ENCODE assay signal across 24 cellular contexts in the genomic region with DNA sequence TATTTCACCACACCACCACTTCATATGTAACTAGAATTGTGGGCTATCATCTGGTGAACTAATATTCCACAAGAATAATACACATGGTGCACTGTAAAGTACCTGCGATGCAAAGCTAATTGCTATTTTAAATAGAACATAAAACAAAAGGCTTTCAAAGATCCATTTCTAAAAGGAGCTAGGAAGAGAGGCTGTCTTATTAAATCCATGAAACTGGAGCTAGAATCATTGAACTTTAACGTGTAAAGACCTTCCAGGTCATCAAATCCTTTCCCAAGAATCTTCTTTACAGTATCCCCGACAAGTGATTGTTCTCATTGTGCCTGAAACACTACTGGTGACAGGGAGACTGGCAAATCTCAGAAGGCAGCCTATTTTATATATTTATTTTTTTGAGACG.
"Had no signal": no experiment of that assay in that cellular context is flagged by ENCODE, and none has a peak within 500 bp of the region (broad histone marks: within the 10 kb centered on the region; RNA-seq: fewer than 3 reads in every experiment).

No MANE protein-coding gene starts in this region.

- H3K36me3 Mint-ChIP-seq: stimulated activated effector memory CD8-positive, alpha-beta T cell treated with anti-CD3 and anti-CD28 coated beads, Interleukin-12 subunit alpha, Interleukin-12 subunit beta, amount 100 ng/mL, for 72 hours had no signal

- H3K9me3 Mint-ChIP-seq: stimulated activated effector memory CD8-positive, alpha-beta T cell treated with anti-CD3 and anti-CD28 coated beads, Interleukin-12 subunit alpha, Interleukin-12 subunit beta, amount 100 ng/mL, for 72 hours; stimulated activated memory B cell treated with anti-CD40 and anti-IgM and Interleukin-4, amounts not matched to agents 10 μg/mL and 1 μg/mL and 100 μg/mL, for 72 hours; stimulated activated naive CD8-positive, alpha-beta T cell treated with anti-CD3 and anti-CD28 coated beads, Interleukin-15, amount 100 ng/mL, for 72 hours; stimulated activated naive CD8-positive, alpha-beta T cell treated with anti-CD3 and anti-CD28 coated beads, Interleukin-15, Interleukin-2, amounts not matched to agents 100 ng/mL and 50 ng/mL, for 24 hours; type B pancreatic cell had no signal

- H3K4me3 Mint-ChIP-seq: stimulated activated effector memory CD8-positive, alpha-beta T cell treated with anti-CD3 and anti-CD28 coated beads, Interleukin-12 subunit alpha, Interleukin-12 subunit beta, amount 100 ng/mL, for 72 hours; stimulated activated memory B cell treated with anti-CD40 and anti-IgM and Interleukin-4, amounts not matched to agents 10 μg/mL and 1 μg/mL and 100 μg/mL, for 72 hours; stimulated activated naive B cell treated with anti-CD40 and anti-IgM and Interleukin-4, amounts not matched to agents 10 μg/mL and 1 μg/mL and 100 μg/mL, for 72 hours; stimulated activated naive CD8-positive, alpha-beta T cell treated with anti-CD3 and anti-CD28 coated beads, Interleukin-15, amount 100 ng/mL, for 72 hours; stimulated activated naive CD8-positive, alpha-beta T cell treated with anti-CD3 and anti-CD28 coated beads, Interleukin-15, Interleukin-2, amounts not matched to agents 100 ng/mL and 50 ng/mL, for 24 hours; type B pancreatic cell had no signal

- ATAC-seq: stimulated activated effector memory CD8-positive, alpha-beta T cell treated with anti-CD3 and anti-CD28 coated beads, Interleukin-12 subunit alpha, Interleukin-12 subunit beta, amount 100 ng/mL, for 72 hours; stimulated activated memory B cell treated with anti-CD40 and anti-IgM and Interleukin-4, amounts not matched to agents 10 μg/mL and 1 μg/mL and 100 μg/mL, for 72 hours; stimulated activated naive B cell treated with anti-CD40 and anti-IgM and Interleukin-4, amounts not matched to agents 10 μg/mL and 1 μg/mL and 100 μg/mL, for 72 hours; stimulated activated naive CD8-positive, alpha-beta T cell treated with anti-CD3 and anti-CD28 coated beads, Interleukin-15, amount 100 ng/mL, for 72 hours; stimulated activated naive CD8-positive, alpha-beta T cell treated with anti-CD3 and anti-CD28 coated beads, Interleukin-15, Interleukin-2, amounts not matched to agents 100 U/mL and 50 U/mL, for 24 hours; upper lobe of right lung had no signal

- H3K27ac Mint-ChIP-seq: stimulated activated effector memory CD8-positive, alpha-beta T cell treated with anti-CD3 and anti-CD28 coated beads, Interleukin-12 subunit alpha, Interleukin-12 subunit beta, amount 100 ng/mL, for 72 hours; stimulated activated naive CD8-positive, alpha-beta T cell treated with anti-CD3 and anti-CD28 coated beads, Interleukin-15, amount 100 ng/mL, for 72 hours; type B pancreatic cell had no signal

- DNase-seq: stimulated activated CD4-positive, alpha-beta T cell treated with anti-CD3 and anti-CD28 coated beads, Interleukin-2, amount 100 ng/mL, for 48 hours; stimulated activated CD4-positive, alpha-beta T cell treated with anti-CD3 and anti-CD28 coated beads, Interleukin-4, amount 100 ng/mL, for 1 hour; stimulated activated CD4-positive, alpha-beta T cell treated with anti-CD3 and anti-CD28 coated beads, Interleukin-4, amount 100 ng/mL, for 24 hours; stimulated activated CD4-positive, alpha-beta T cell treated with anti-CD3 and anti-CD28 coated beads, Interleukin-4, amount 100 ng/mL, for 4 hours; stimulated activated CD8-positive, alpha-beta memory T cell treated with anti-CD3 and anti-CD28 coated beads, Interleukin-4, amount 100 ng/mL, for 48 hours; stimulated activated naive B cell treated with anti-CD40 and anti-IgM and Interleukin-4, amounts not matched to agents 10 μg/mL and 1 μg/mL and 100 μg/mL, for 72 hours; stimulated activated naive CD4-positive, alpha-beta T cell; stimulated activated naive CD4-positive, alpha-beta T cell treated with Interleukin-2 at 50 U/mL for 16 hours; stimulated activated naive CD8-positive, alpha-beta T cell treated with anti-CD3 and anti-CD28 coated beads, Interleukin-15, amount 100 ng/mL, for 72 hours; stimulated activated naive CD8-positive, alpha-beta T cell treated with anti-CD3 and anti-CD28 coated beads, Interleukin-15, Interleukin-2, amounts not matched to agents 100 U/mL and 50 U/mL, for 24 hours; stomach; substantia nigra; testis; thyroid gland; tibial artery; transverse colon; trophoblast cell; upper lobe of left lung; upper lobe of right lung; uterus had no signal

- H3K27me3 Mint-ChIP-seq: stimulated activated memory B cell treated with anti-CD40 and anti-IgM and Interleukin-4, amounts not matched to agents 10 μg/mL and 1 μg/mL and 100 μg/mL, for 72 hours; stimulated activated naive B cell treated with anti-CD40 and anti-IgM and Interleukin-4, amounts not matched to agents 10 μg/mL and 1 μg/mL and 100 μg/mL, for 72 hours; stimulated activated naive CD8-positive, alpha-beta T cell treated with anti-CD3 and anti-CD28 coated beads, Interleukin-15, amount 100 ng/mL, for 72 hours; stimulated activated naive CD8-positive, alpha-beta T cell treated with anti-CD3 and anti-CD28 coated beads, Interleukin-15, Interleukin-2, amounts not matched to agents 100 ng/mL and 50 ng/mL, for 24 hours; type B pancreatic cell had no signal
